Comparison of ENCODE assay signal across 22 cellular contexts in genomic region chr1:39694026-39694425, GRCh38. TPM values are rescaled to one million over a fixed set of nuclear protein-coding genes. Genes with fewer than 3 reads are reported as not detected.
DNase-seq lines count a peak whose midpoint lies in the region; ATAC-seq, FAIRE-seq and TF ChIP-seq lines count a peak whose summit lies in the region.
"Had no signal": no experiment of that assay in that cellular context is flagged by ENCODE, and none has a peak within 500 bp of the region (broad histone marks: within the 10 kb centered on the region; RNA-seq: fewer than 3 reads in every experiment).

No MANE protein-coding gene starts in this region.

- CTCF ChIA-PET in K562 (lab: Yijun Ruan, JAX; ENCODE audit: low intra/inter-chr PET ratio) = no interaction called here

- H3K27ac Mint-ChIP-seq in activated T-cell treated with anti-CD3 and anti-CD28 coated beads, Interleukin-2, amount 50 U/mL, for 72 hours = no peak overlapping the region
- H3K27ac Mint-ChIP-seq: activated T-helper 1 cell treated with anti-CD3 and anti-CD28 coated beads, Interleukin-12 subunit alpha, Interleukin-12 subunit beta, Interleukin-2, Interleukin-4 antibody, amounts not matched to agents 30 ng/mL and 10 ng/mL and 1 ng/mL, durations not matched to agents 14 hours and 24 hours and 36 hours; endodermal cell; type B pancreatic cell had no signal

- no peak for TF ChIP-seq RAD21 in K562 (CRISPR knock-in tag; conservative IDR thresholded peaks at IDR 0.05 in 1 of 2, IDR thresholded peaks at IDR 0.05 in 1 of 2)

- no peak overlapping the region for H3K4me3 Mint-ChIP-seq in activated T-cell treated with anti-CD3 and anti-CD28 coated beads, Interleukin-2, amount 50 U/mL, for 72 hours
- H3K4me3 Mint-ChIP-seq: activated T-helper 1 cell treated with anti-CD3 and anti-CD28 coated beads, Interleukin-12 subunit alpha, Interleukin-12 subunit beta, Interleukin-2, Interleukin-4 antibody, amounts not matched to agents 30 ng/mL and 10 ng/mL and 1 ng/mL, durations not matched to agents 14 hours and 24 hours and 36 hours; endodermal cell; type B pancreatic cell had no signal

- TF ChIP-seq POLR2A in K562 (conservative IDR thresholded peaks at IDR 0.05) = no peak
- TF ChIP-seq POLR2A in gastrocnemius medialis (IDR thresholded peaks at IDR 0.05) = peak; percentile 4 to 40

- no peaks in the 10 kb centered on the region for H3K36me3 ChIP-seq in K562 (ENCODE audit: control insufficient read depth, insufficient read depth, low read length)
- no peaks in the 10 kb centered on the region for H3K36me3 ChIP-seq in gastrocnemius medialis
- H3K36me3 ChIP-seq: BLaER1 treated with 17β-estradiol and CSF1 and Interleukin-3, amounts not matched to agents 10 nM and 100 nM had no signal

- H3K9ac ChIP-seq in K562 (ENCODE audit: insufficient read depth in 1 of 2, low read depth in 2 of 2, low read length in 2 of 2) = no peak overlapping the region
- H3K9ac ChIP-seq: BLaER1 treated with 17β-estradiol and CSF1 and Interleukin-3, amounts not matched to agents 10 nM and 100 nM; KMS-11 had no signal

- H3K27me3 ChIP-seq in K562 (ENCODE audit: control insufficient read depth in 2 of 2, insufficient read depth in 2 of 2, low read length in 2 of 2) = peaks cover 25 to 62% of the 10 kb centered on the region in 2 experiments
- peaks cover 0 to 3% (median 0%) of the 10 kb centered on the region in 3 donors for H3K27me3 ChIP-seq in gastrocnemius medialis

- peak; percentile 38 to 55 for ATAC-seq in activated T-cell treated with anti-CD3 and anti-CD28 coated beads, Interleukin-2, amount 50 U/mL, for 72 hours (replicated peaks in 1 of 2)
- ATAC-seq in K562 (no peak), gastrocnemius medialis (peak; percentile 87 to 92)

- DNase-seq in activated T-cell treated with anti-CD3 and anti-CD28 coated beads, Interleukin-2, amount 50 U/mL, for 72 hours = peak in 1 of 2 donors; percentile 40
- no peak for DNase-seq in activated T-cell treated with anti-CD3 and anti-CD28 coated beads for 4 hours
- DNase-seq in HK-2 (ENCODE audit: unreplicated experiment) = peak; percentile 27
- no peak for DNase-seq in K562 (ENCODE audit: extremely low read depth in 1 of 4, low spot score in 3 of 4)
- peak; percentile 86 to 91 for DNase-seq in gastrocnemius medialis
- no peak for DNase-seq in NK-92 treated with Interleukin-12 subunit alpha and Interleukin-12 subunit beta, amount 100 ng/mL, for 24 hours (lab: John Stamatoyannopoulos, UW)
- no peak for DNase-seq in COLO668 (lab: John Stamatoyannopoulos, UW; ENCODE audit: unreplicated experiment)
- no peak for DNase-seq in NCI-H1930 (lab: John Stamatoyannopoulos, UW)
- DNase-seq: cortex of kidney, endodermal cell, glutamatergic neuron, mammary epithelial cell, MV-4-11, NCI-H2029, NCI-H2227 treated with DMSO at 0.1 percent for 48 hours, NCI-H774, SHP77 had no signal

- H3K9me1 ChIP-seq in K562 (ENCODE audit: control insufficient read depth, insufficient read depth, low read length) = no peaks in the 10 kb centered on the region

- no peak for TF ChIP-seq EP300 in K562 (IDR thresholded peaks at IDR 0.05; ENCODE audit: low read length)

- H3K4me2 ChIP-seq in K562 (ENCODE audit: insufficient read depth, low read length) = no peak overlapping the region

- peaks cover 0 to 21% of the 10 kb centered on the region in 2 experiments; a peak in 2 of 5 replicates for H3K4me1 ChIP-seq in K562 (replicated peaks in 1 of 2; ENCODE audit: control insufficient read depth in 2 of 2, insufficient read depth in 2 of 2, low read length in 2 of 2)
- peaks cover 40 to 44% of the 10 kb centered on the region in 2 donors for H3K4me1 ChIP-seq in gastrocnemius medialis

- no peaks in the 10 kb centered on the region for H3K79me2 ChIP-seq in K562 (ENCODE audit: control insufficient read depth, insufficient read depth, low read length)

- no peaks in the 10 kb centered on the region for H3K36me3 Mint-ChIP-seq in activated T-cell treated with anti-CD3 and anti-CD28 coated beads, Interleukin-2, amount 50 U/mL, for 72 hours (ENCODE audit: insufficient read depth in 2 of 2)
- H3K36me3 Mint-ChIP-seq: type B pancreatic cell had no signal

- H3K27me3 Mint-ChIP-seq in activated T-cell treated with anti-CD3 and anti-CD28 coated beads, Interleukin-2, amount 50 U/mL, for 72 hours (ENCODE audit: low read depth) = peaks cover 33% of the 10 kb centered on the region

- H3K4me3 ChIP-seq in K562 = no peak overlapping the region
- no peak overlapping the region for H3K4me3 ChIP-seq in gastrocnemius medialis
- H3K4me3 ChIP-seq: BLaER1 treated with 17β-estradiol and CSF1 and Interleukin-3, amounts not matched to agents 10 nM and 100 nM had no signal

- intact Hi-C loops in K562 (cut with micrococcal nuclease) (no loop called here), gastrocnemius medialis (cut with DNase I; ENCODE audit: low total_unique reads) (loop anchor here (1.0 kb wide), 1 partner anchor 40 kb away; no protein-coding TSS in a partner anchor)

- in situ Hi-C loops in K562 (cut with MboI) (no loop called here), gastrocnemius medialis (cut with MboI; ENCODE audit: low sequenced_read_pairs in 4 of 4) (no loop called here)

- no peaks in the 10 kb centered on the region for H4K20me1 ChIP-seq in K562 (replicated peaks; ENCODE audit: control insufficient read depth, insufficient read depth, low read length)

- no peak overlapping the region for H2AFZ ChIP-seq in K562 (ENCODE audit: low read depth, low read length)

- 0% methylated on average over 1 of the region's 1 CpG for WGBS in K562 (ENCODE audit: insufficient coverage, low coverage, missing lambda C conversion rate)

- peaks cover 50% of the 10 kb centered on the region for H3K4me1 Mint-ChIP-seq in activated T-cell treated with anti-CD3 and anti-CD28 coated beads, Interleukin-2, amount 50 U/mL, for 72 hours (ENCODE audit: low read depth)
- H3K4me1 Mint-ChIP-seq: endodermal cell had no signal

- H3K27ac ChIP-seq in K562 (ENCODE audit: extremely low read depth, low read depth, low read length) (no peak overlapping the region), gastrocnemius medialis (peak overlapping the region; percentile 91 to 99 (median 96))
- H3K27ac ChIP-seq: BLaER1 treated with 17β-estradiol and CSF1 and Interleukin-3, amounts not matched to agents 10 nM and 100 nM had no signal

- BruUV-seq in K562 (replicated peaks; lab: Mats Ljungman, UMichigan) = no TSS peak

- TF ChIP-seq CTCF in K562 (IDR thresholded peaks at IDR 0.05 in 2 of 3, conservative IDR thresholded peaks at IDR 0.05 in 1 of 3; ENCODE audit: insufficient read depth in 2 of 3, low read depth in 1 of 3, low read length in 3 of 3) (no peak), gastrocnemius medialis (IDR thresholded peaks at IDR 0.05 in 4 of 5, conservative IDR thresholded peaks at IDR 0.05 in 1 of 5) (no peak)

- no peak for FAIRE-seq in K562 (lab: Jason Lieb, UNC)

- H3K9me3 ChIP-seq in K562 (replicated peaks; ENCODE audit: control insufficient read depth, insufficient read depth, low read depth, low read length) (no peaks in the 10 kb centered on the region), gastrocnemius medialis (no peaks in the 10 kb centered on the region)
- H3K9me3 ChIP-seq: BLaER1 treated with 17β-estradiol and CSF1 and Interleukin-3, amounts not matched to agents 10 nM and 100 nM had no signal

- POLR2A ChIA-PET in K562 (lab: Yijun Ruan, JAX) = interaction anchor here (1.2 to 2.3 kb wide), 3 partner anchors 8 to 45 kb away, joined by 3 to 5 read pairs (median 4); partner anchors contain the start of gene PPIE

- no peaks in the 10 kb centered on the region for H3K9me3 Mint-ChIP-seq in activated T-cell treated with anti-CD3 and anti-CD28 coated beads, Interleukin-2, amount 50 U/mL, for 72 hours
- H3K9me3 Mint-ChIP-seq: activated T-helper 1 cell treated with anti-CD3 and anti-CD28 coated beads, Interleukin-12 subunit alpha, Interleukin-12 subunit beta, Interleukin-2, Interleukin-4 antibody, amounts not matched to agents 30 ng/mL and 10 ng/mL and 1 ng/mL, durations not matched to agents 14 hours and 24 hours and 36 hours; endodermal cell; type B pancreatic cell had no signal

RNA-seq across cellular contexts. Expression of gene HPCAL4, which starts 2.8 kb away (rescaled TPM):
- total RNA-seq in activated T-cell treated with anti-CD3 and anti-CD28 coated beads, Interleukin-2, amount 50 U/mL, for 72 hours = under 1 TPM; 0.35 to 0.86 TPM
- total RNA-seq in K562 (2011; cell fraction: chromatin; rRNA removed; ENCODE audit: low replicate concordance) = not detected in 2 replicates
- total RNA-seq in K562 (2011; cell fraction: nucleolus; rRNA removed) = 0.17 TPM in 1 of 2 replicates, not detected in the other
- total RNA-seq in K562 (2011; cell fraction: nucleoplasm; rRNA removed) = 0.07 TPM in 1 of 2 replicates, not detected in the other
- not detected in 2 replicates for total RNA-seq in K562 (2014; rRNA removed)
- total RNA-seq in K562 (2014; rRNA removed; fragmentation: Illumina TruSeq; extraction: Trizol) = 0.04 TPM in 1 of 2 replicates, not detected in the other
- total RNA-seq in K562 (2015; rRNA removed; fragmentation: Illumina TruSeq; extraction: Trizol) = not detected in 2 replicates
- total RNA-seq in K562 (2021) = 0.04 TPM in 2 replicates
- polyA plus RNA-seq in K562 (2011; rRNA removed) = 0.04 and 0.07 TPM in 2 replicates
- polyA plus RNA-seq in K562 (2011; cell fraction: cytosol; rRNA removed) = 0.06 and 0.09 TPM in 2 replicates
- polyA plus RNA-seq in K562 (2011; cell fraction: nucleus; rRNA removed) = 0.06 TPM in 2 replicates
- 0.03 and 0.06 TPM in 2 replicates for polyA plus RNA-seq in K562 (2012)
- 0.04 TPM in 1 of 2 replicates, not detected in the other for polyA plus RNA-seq in K562 (2014; fragmentation: Illumina TruSeq; extraction: Trizol)
- polyA plus RNA-seq in K562 (2014; fragmentation: Nextera tagmentation; extraction: Ambion mirVana) = under 1 TPM in 1 of 2 experiments, not detected in 1; 0.01 TPM
- polyA plus RNA-seq in K562 (2014; rRNA removed) = not detected in 2 replicates
- 0.06 and 0.11 TPM in 2 replicates for polyA minus RNA-seq in K562 (2011; rRNA and poly(A)+ RNA removed)
- polyA minus RNA-seq in K562 (2011; cell fraction: cytosol; rRNA and poly(A)+ RNA removed) = not detected in 2 replicates
- polyA minus RNA-seq in K562 (2011; cell fraction: nucleus; rRNA and poly(A)+ RNA removed) = 0.11 TPM in 1 of 2 replicates, not detected in the other
- 1 to 10 TPM in 3 of 4 donors, under 1 TPM in 1; 0.92 to 9.0 (median 3.2) TPM for total RNA-seq in gastrocnemius medialis
- total RNA-seq: endodermal cell, HT-29 had no signal

RNA-seq across cellular contexts. Expression of gene NT5C1A, which starts 22.1 kb away (rescaled TPM):
- under 1 TPM in 1 of 2 donors, not detected in 1; 0.29 TPM for total RNA-seq in activated T-cell treated with anti-CD3 and anti-CD28 coated beads, Interleukin-2, amount 50 U/mL, for 72 hours
- not detected in 2 replicates for total RNA-seq in K562 (2011; cell fraction: chromatin; rRNA removed; ENCODE audit: low replicate concordance)
- 0.33 TPM in 1 of 2 replicates, not detected in the other for total RNA-seq in K562 (2011; cell fraction: nucleolus; rRNA removed)
- not detected in 2 replicates for total RNA-seq in K562 (2011; cell fraction: nucleoplasm; rRNA removed)
- total RNA-seq in K562 (2014; rRNA removed) (not detected in 2 replicates), K562 (2014; rRNA removed; fragmentation: Illumina TruSeq; extraction: Trizol) (not detected in 2 replicates), K562 (2015; rRNA removed; fragmentation: Illumina TruSeq; extraction: Trizol) (not detected in 2 replicates), K562 (2021) (not detected in 2 replicates), gastrocnemius medialis (10 to 100 TPM; 10.8 to 85.5 (median 59.9) TPM)
- polyA plus RNA-seq in K562 (2011; rRNA removed) (not detected in 2 replicates), K562 (2014; fragmentation: Illumina TruSeq; extraction: Trizol) (not detected in 2 replicates), K562 (2014; fragmentation: Nextera tagmentation; extraction: Ambion mirVana) (not detected), K562 (2014; rRNA removed) (not detected in 2 replicates)
- polyA plus RNA-seq in K562 (2011; cell fraction: cytosol; rRNA removed) = not detected in 2 replicates
- not detected in 2 replicates for polyA plus RNA-seq in K562 (2011; cell fraction: nucleus; rRNA removed)
- not detected in 2 replicates for polyA plus RNA-seq in K562 (2012)
- polyA minus RNA-seq in K562 (2011; rRNA and poly(A)+ RNA removed) = not detected in 2 replicates
- polyA minus RNA-seq in K562 (2011; cell fraction: cytosol; rRNA and poly(A)+ RNA removed) = not detected in 2 replicates
- not detected in 2 replicates for polyA minus RNA-seq in K562 (2011; cell fraction: nucleus; rRNA and poly(A)+ RNA removed)
- total RNA-seq: endodermal cell, HT-29 had no signal
- polyA plus RNA-seq: mammary epithelial cell had no signal

RNA-seq across cellular contexts. Expression of gene PPIE, which starts 44.7 kb away (rescaled TPM):
- 10 to 100 TPM; 47.3 to 54.6 TPM for total RNA-seq in activated T-cell treated with anti-CD3 and anti-CD28 coated beads, Interleukin-2, amount 50 U/mL, for 72 hours
- 82.2 and 84.9 TPM in 2 replicates for total RNA-seq in K562 (2011; cell fraction: chromatin; rRNA removed; ENCODE audit: low replicate concordance)
- total RNA-seq in K562 (2011; cell fraction: nucleolus; rRNA removed) = 64.3 and 64.9 TPM in 2 replicates
- total RNA-seq in K562 (2011; cell fraction: nucleoplasm; rRNA removed) = 89.9 and 148 TPM in 2 replicates
- 75.4 and 84.7 TPM in 2 replicates for total RNA-seq in K562 (2014; rRNA removed)
- total RNA-seq in K562 (2014; rRNA removed; fragmentation: Illumina TruSeq; extraction: Trizol) = 107 and 113 TPM in 2 replicates
- 99.9 and 100.0 TPM in 2 replicates for total RNA-seq in K562 (2015; rRNA removed; fragmentation: Illumina TruSeq; extraction: Trizol)
- 94.2 and 108 TPM in 2 replicates for total RNA-seq in K562 (2021)
- 162 and 163 TPM in 2 replicates for polyA plus RNA-seq in K562 (2011; rRNA removed)
- 121 and 152 TPM in 2 replicates for polyA plus RNA-seq in K562 (2011; cell fraction: cytosol; rRNA removed)
- 98.0 and 123 TPM in 2 replicates for polyA plus RNA-seq in K562 (2011; cell fraction: nucleus; rRNA removed)
- polyA plus RNA-seq in K562 (2012) = 94.9 and 105 TPM in 2 replicates
- 119 and 131 TPM in 2 replicates for polyA plus RNA-seq in K562 (2014; fragmentation: Illumina TruSeq; extraction: Trizol)
- polyA plus RNA-seq in K562 (2014; fragmentation: Nextera tagmentation; extraction: Ambion mirVana) = 100 to 1,000 TPM; 369 to 444 TPM
- 136 and 154 TPM in 2 replicates for polyA plus RNA-seq in K562 (2014; rRNA removed)
- polyA minus RNA-seq in K562 (2011; rRNA and poly(A)+ RNA removed) = 85.1 and 88.0 TPM in 2 replicates
- polyA minus RNA-seq in K562 (2011; cell fraction: cytosol; rRNA and poly(A)+ RNA removed) = 28.3 and 30.2 TPM in 2 replicates
- polyA minus RNA-seq in K562 (2011; cell fraction: nucleus; rRNA and poly(A)+ RNA removed) = 35.5 and 68.5 TPM in 2 replicates
- 10 to 100 TPM; 22.9 to 30.1 (median 27.2) TPM for total RNA-seq in gastrocnemius medialis

RNA-seq across cellular contexts. Expression of gene HEYL, which starts 54.6 kb away (rescaled TPM):
- total RNA-seq in activated T-cell treated with anti-CD3 and anti-CD28 coated beads, Interleukin-2, amount 50 U/mL, for 72 hours = under 1 TPM; 0.32 to 0.89 TPM
- 0.63 and 1.4 TPM in 2 replicates for total RNA-seq in K562 (2011; cell fraction: chromatin; rRNA removed; ENCODE audit: low replicate concordance)
- 0.53 and 1.0 TPM in 2 replicates for total RNA-seq in K562 (2011; cell fraction: nucleolus; rRNA removed)
- total RNA-seq in K562 (2011; cell fraction: nucleoplasm; rRNA removed) = 0.84 and 0.88 TPM in 2 replicates
- total RNA-seq in K562 (2014; rRNA removed) = 0.14 and 0.37 TPM in 2 replicates
- 0.32 and 0.33 TPM in 2 replicates for total RNA-seq in K562 (2014; rRNA removed; fragmentation: Illumina TruSeq; extraction: Trizol)
- total RNA-seq in K562 (2015; rRNA removed; fragmentation: Illumina TruSeq; extraction: Trizol) = 0.15 and 0.22 TPM in 2 replicates
- total RNA-seq in K562 (2021) = 0.78 and 0.89 TPM in 2 replicates
- 0.25 and 0.50 TPM in 2 replicates for polyA plus RNA-seq in K562 (2011; rRNA removed)
- 0.38 and 0.48 TPM in 2 replicates for polyA plus RNA-seq in K562 (2011; cell fraction: cytosol; rRNA removed)
- polyA plus RNA-seq in K562 (2011; cell fraction: nucleus; rRNA removed) = 0.48 and 0.52 TPM in 2 replicates
- 0.56 and 0.89 TPM in 2 replicates for polyA plus RNA-seq in K562 (2012)
- polyA plus RNA-seq in K562 (2014; fragmentation: Illumina TruSeq; extraction: Trizol) = 0.69 and 0.70 TPM in 2 replicates
- under 1 TPM; 0.13 to 0.14 TPM for polyA plus RNA-seq in K562 (2014; fragmentation: Nextera tagmentation; extraction: Ambion mirVana)
- polyA plus RNA-seq in K562 (2014; rRNA removed) = 0.33 and 0.71 TPM in 2 replicates
- polyA minus RNA-seq in K562 (2011; rRNA and poly(A)+ RNA removed) = 0.48 and 0.53 TPM in 2 replicates
- polyA minus RNA-seq in K562 (2011; cell fraction: cytosol; rRNA and poly(A)+ RNA removed) = 0.29 and 0.36 TPM in 2 replicates
- polyA minus RNA-seq in K562 (2011; cell fraction: nucleus; rRNA and poly(A)+ RNA removed) = 0.44 and 0.54 TPM in 2 replicates
- total RNA-seq in gastrocnemius medialis = 1 to 10 TPM in 3 of 4 donors, under 1 TPM in 1; 0.78 to 3.3 (median 2.4) TPM
- total RNA-seq: mammary epithelial cell had no signal

Comparison
In these comparisons a context has a peak if more than half of its experiments do, and no peak if none do; other contexts are left out.
1. DNase-seq: peak in HK-2 (single experiment) and gastrocnemius medialis (2 of 2); none in activated T-cell treated with anti-CD3 and anti-CD28 coated beads for 4 hours (single experiment), K562 (0 of 4), NK-92 treated with Interleukin-12 subunit alpha and Interleukin-12 subunit beta, amount 100 ng/mL, for 24 hours (single experiment), COLO668 (single experiment) and NCI-H1930 (0 of 2).
2. RNA of gene NT5C1A, which starts 22.1 kb away (total RNA-seq): 10.8 to 85.5 TPM in gastrocnemius medialis; 0.29 TPM in activated T-cell treated with anti-CD3 and anti-CD28 coated beads, Interleukin-2, amount 50 U/mL, for 72 hours and 0.33 TPM in K562; every median in the first group is over 4 times any median in the second.